8 cellular contexts compared by ENCODE assay signal in the genomic region with DNA sequence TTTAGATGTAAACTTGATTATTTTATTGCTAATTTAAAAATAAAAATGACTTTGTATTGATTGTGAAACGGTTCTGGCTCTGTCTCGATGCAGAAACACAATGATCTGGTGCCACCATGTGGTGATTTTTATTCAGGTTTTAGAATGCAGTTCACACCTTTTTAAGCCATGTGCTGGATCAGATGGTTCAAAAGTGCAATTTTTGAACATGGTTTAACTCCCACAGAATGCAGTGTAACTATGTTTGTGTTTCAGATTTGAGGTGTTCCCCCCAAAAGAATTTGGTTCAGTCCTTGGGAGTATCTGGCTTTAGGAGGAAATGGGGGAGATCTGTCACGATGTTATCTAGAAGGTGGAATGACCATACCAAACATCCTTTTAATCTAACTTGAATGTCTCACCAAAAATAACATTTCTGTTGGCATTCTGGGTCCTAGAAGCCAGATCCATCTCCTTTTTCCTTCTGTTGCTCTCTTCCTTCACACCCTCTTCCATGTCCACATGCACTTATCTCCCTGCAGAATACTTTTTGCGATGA. TPM values are rescaled to one million over a fixed set of nuclear protein-coding genes. Genes with fewer than 3 reads are reported as not detected.
DNase-seq lines count a peak whose midpoint lies in the region; ATAC-seq and TF ChIP-seq lines count a peak whose summit lies in the region.

No MANE protein-coding gene starts in this region.

- TF ChIP-seq CTCF in HFF-Myc (IDR thresholded peaks at IDR 0.05; ENCODE audit: low read depth, low read length, missing control alignments) (peak; percentile 37), cardiac muscle cell (IDR thresholded peaks at IDR 0.05; ENCODE audit: low read depth, low read length) (peak; percentile 57)

- H3K9me3 ChIP-seq in cardiac muscle cell (ENCODE audit: low read depth) = no peaks in the 10 kb centered on the region

- H3K4me3 ChIP-seq in HFF-Myc (replicated peaks; ENCODE audit: low read depth, low read length) = no peak overlapping the region
- no peak overlapping the region for H3K4me3 ChIP-seq in cardiac muscle cell

- H3K27me3 ChIP-seq in cardiac muscle cell = no peaks in the 10 kb centered on the region

- H3K4me1 ChIP-seq in cardiac muscle cell (ENCODE audit: low read depth) = no peaks in the 10 kb centered on the region

- H3K27ac ChIP-seq in cardiac muscle cell = no peak overlapping the region

- intact Hi-C loops in sciatic nerve (cut with DNase I) = no loop called here

- H3K36me3 ChIP-seq in cardiac muscle cell = peaks cover 28% of the 10 kb centered on the region

- DNase-seq in NCI-H1092 treated with DMSO at 0.1 percent for 48 hours (lab: John Stamatoyannopoulos, UW) = peak; percentile 53
- DNase-seq in NCI-H1092 (lab: John Stamatoyannopoulos, UW) = no peak
- no peak for DNase-seq in HFF-Myc (ENCODE audit: extremely low read depth, low read depth)
- peak; percentile 35 for DNase-seq in NCI-H446 treated with DMSO at 0.1 percent for 48 hours (lab: John Stamatoyannopoulos, UW)
- peak; percentile 24 for DNase-seq in activated gamma-delta T cell treated with anti-CD3 and anti-CD28 coated beads, Interleukin-2, amount 50 U/mL, for 16 hours (ENCODE audit: low read depth)
- peak; percentile 55 to 66 for DNase-seq in cardiac muscle cell (ENCODE audit: low read depth in 1 of 2, low spot score in 1 of 2)
- no peak for DNase-seq in sciatic nerve (ENCODE audit: low spot score)

- ATAC-seq in sciatic nerve (peak; percentile 88), HG03045 (IDR thresholded peaks at IDR 0.05; ENCODE audit: unreplicated experiment) (no peak)

RNA-seq across cellular contexts. Expression of a gene that starts 7.9 kb away (rescaled TPM):
- 73.1 and 73.8 TPM in 2 replicates for total RNA-seq in cardiac muscle cell
- 93.7 and 101 TPM in 2 replicates for polyA plus RNA-seq in cardiac muscle cell
- total RNA-seq in sciatic nerve = 25.1 TPM

RNA-seq across cellular contexts. Expression of a gene that starts 42.6 kb away (rescaled TPM):
- total RNA-seq in cardiac muscle cell = 0.69 TPM in 1 of 2 replicates, not detected in the other
- polyA plus RNA-seq in cardiac muscle cell = not detected in 2 replicates
- total RNA-seq in sciatic nerve = not detected

RNA-seq across cellular contexts. Expression of a gene that starts 47.5 kb away (rescaled TPM):
- total RNA-seq in cardiac muscle cell = 32.5 and 42.3 TPM in 2 replicates
- polyA plus RNA-seq in cardiac muscle cell = 21.7 and 27.8 TPM in 2 replicates
- 19.3 TPM for total RNA-seq in sciatic nerve

Comparison
In these comparisons a context has a peak if more than half of its experiments do, and no peak if none do; other contexts are left out.
1. DNase-seq: peak in NCI-H1092 treated with DMSO at 0.1 percent for 48 hours (single experiment), NCI-H446 treated with DMSO at 0.1 percent for 48 hours (single experiment), activated gamma-delta T cell treated with anti-CD3 and anti-CD28 coated beads, Interleukin-2, amount 50 U/mL, for 16 hours (single experiment) and cardiac muscle cell (2 of 2); none in NCI-H1092 (single experiment), HFF-Myc (single experiment) and sciatic nerve (single experiment).